In genomic region chr12:48351022-48351708, GRCh38 we compare ENCODE assay signal across 1 cellular context.
TF ChIP-seq lines count a peak whose summit lies in the region.

No MANE protein-coding gene starts in this region.

TF ChIP-seq in HepG2, 621 proteins besides CTCF, POLR2A, EP300 and RAD21 (continued from another document and continues in another):
- no peak for TF ChIP-seq RCOR2 (CRISPR knock-in tag; IDR thresholded peaks at IDR 0.05)
- no peak for TF ChIP-seq ZHX2 (IDR thresholded peaks at IDR 0.05; ENCODE audit: low read depth)
- no peak for TF ChIP-seq ZHX2 (CRISPR knock-in tag; IDR thresholded peaks at IDR 0.05; ENCODE audit: borderline replicate concordance)
- TF ChIP-seq ZNF569 (CRISPR knock-in tag; IDR thresholded peaks at IDR 0.05; ENCODE audit: borderline replicate concordance): no peak
- TF ChIP-seq PHF20 (CRISPR knock-in tag; IDR thresholded peaks at IDR 0.05): no peak; the same call in 1 of the 2 replicates
- TF ChIP-seq IKZF5 (CRISPR knock-in tag; IDR thresholded peaks at IDR 0.05): 0 out of 2 replicates have a peak, but pooled peaks have one; percentile 46
- TF ChIP-seq MAFK (conservative IDR thresholded peaks at IDR 0.05 in 1 of 2, IDR thresholded peaks at IDR 0.05 in 1 of 2; ENCODE audit: low read length in 2 of 2): no peak
- no peak for TF ChIP-seq ZXDC (CRISPR knock-in tag; IDR thresholded peaks at IDR 0.05)
- no peak for TF ChIP-seq ZNF589 (CRISPR knock-in tag; conservative IDR thresholded peaks at IDR 0.05)
- TF ChIP-seq ZNF12 (CRISPR knock-in tag; IDR thresholded peaks at IDR 0.05): no peak
- no peak for TF ChIP-seq CBX1 (IDR thresholded peaks at IDR 0.05; ENCODE audit: low read depth)
- TF ChIP-seq SNAI1 (CRISPR knock-in tag; IDR thresholded peaks at IDR 0.05; ENCODE audit: borderline replicate concordance): no peak
- TF ChIP-seq FUBP1 (CRISPR knock-in tag; IDR thresholded peaks at IDR 0.05; ENCODE audit: borderline replicate concordance): no peak
- no peak for TF ChIP-seq ZEB1 (IDR thresholded peaks at IDR 0.05; ENCODE audit: insufficient replicate concordance, low read depth)
- no peak for TF ChIP-seq ZNF790 (CRISPR knock-in tag; IDR thresholded peaks at IDR 0.05; ENCODE audit: borderline replicate concordance)
- TF ChIP-seq TEF (CRISPR knock-in tag; IDR thresholded peaks at IDR 0.05): peak; percentile 75; the same call in 1 of the 2 replicates
- no peak for TF ChIP-seq ZNF580 (CRISPR knock-in tag; IDR thresholded peaks at IDR 0.05; ENCODE audit: borderline replicate concordance, low read depth)
- no peak for TF ChIP-seq EHMT2 (IDR thresholded peaks at IDR 0.05; ENCODE audit: borderline replicate concordance, low read depth, low read length)
- TF ChIP-seq ZNF432 (CRISPR knock-in tag; IDR thresholded peaks at IDR 0.05; ENCODE audit: borderline replicate concordance): no peak
- TF ChIP-seq PCBP2 (optimal IDR thresholded peaks at IDR 0.05; ENCODE audit: low read depth, low read length, poor library complexity, severe bottlenecking): no peak
- TF ChIP-seq ZNF207 (IDR thresholded peaks at IDR 0.05; ENCODE audit: borderline replicate concordance): no peak
- TF ChIP-seq ZNF550 (CRISPR knock-in tag; IDR thresholded peaks at IDR 0.05; ENCODE audit: borderline replicate concordance): no peak
- 0 out of 2 replicates have a peak, but pooled peaks have one; percentile 19 for TF ChIP-seq HHEX (CRISPR knock-in tag; IDR thresholded peaks at IDR 0.05)
- no peak for TF ChIP-seq PPARG (CRISPR knock-in tag; conservative IDR thresholded peaks at IDR 0.05)
- no peak for TF ChIP-seq ZNF333 (CRISPR knock-in tag; IDR thresholded peaks at IDR 0.05; ENCODE audit: borderline replicate concordance)
- no peak for TF ChIP-seq CHD2 (IDR thresholded peaks at IDR 0.05; ENCODE audit: low read depth, low read length)
- TF ChIP-seq ZNF564 (CRISPR knock-in tag; IDR thresholded peaks at IDR 0.05): no peak
- no peak for TF ChIP-seq ZBTB1 (CRISPR knock-in tag; IDR thresholded peaks at IDR 0.05; ENCODE audit: borderline replicate concordance)
- no peak for TF ChIP-seq SMAD1 (CRISPR knock-in tag; IDR thresholded peaks at IDR 0.05; ENCODE audit: borderline replicate concordance, low read depth)
- no peak for TF ChIP-seq ZNF124 (CRISPR knock-in tag; IDR thresholded peaks at IDR 0.05)
- TF ChIP-seq FOXP4 (CRISPR knock-in tag; IDR thresholded peaks at IDR 0.05): 0 out of 2 replicates have a peak, but pooled peaks have one; percentile 38
- no peak for TF ChIP-seq NR2F6 (IDR thresholded peaks at IDR 0.05)
- no peak for TF ChIP-seq NR2F6 (CRISPR knock-in tag; IDR thresholded peaks at IDR 0.05)
- no peak for TF ChIP-seq ZBTB8A (CRISPR knock-in tag; IDR thresholded peaks at IDR 0.05; ENCODE audit: borderline replicate concordance, low read depth)
- TF ChIP-seq RBFOX2 (IDR thresholded peaks at IDR 0.05; ENCODE audit: low read depth, low read length): peak; percentile 14; the same call in 1 of the 2 replicates
- TF ChIP-seq ZBTB43 (CRISPR knock-in tag; conservative IDR thresholded peaks at IDR 0.05): no peak
- TF ChIP-seq MXD4 (CRISPR knock-in tag; IDR thresholded peaks at IDR 0.05): no peak
- no peak for TF ChIP-seq SNRNP70 (IDR thresholded peaks at IDR 0.05; ENCODE audit: low read depth, low read length)
- TF ChIP-seq ADNP (CRISPR knock-in tag; IDR thresholded peaks at IDR 0.05): no peak
- TF ChIP-seq ZNF883 (CRISPR knock-in tag; IDR thresholded peaks at IDR 0.05; ENCODE audit: not compliant biosample characterization): no peak
- no peak for TF ChIP-seq POGZ (CRISPR knock-in tag; IDR thresholded peaks at IDR 0.05)
- peak; percentile 8; the same call in 1 of the 2 replicates for TF ChIP-seq TAF1 (CRISPR knock-in tag; IDR thresholded peaks at IDR 0.05)
- no peak for TF ChIP-seq ARID4A (CRISPR knock-in tag; IDR thresholded peaks at IDR 0.05; ENCODE audit: borderline replicate concordance)
- TF ChIP-seq ZFP1 (CRISPR knock-in tag; IDR thresholded peaks at IDR 0.05): no peak
